7 cellular contexts compared by ENCODE assay signal in genomic region chr7:152414779-152415178, GRCh38.
"Had no signal": no experiment of that assay in that cellular context is flagged by ENCODE, and none has a peak within 500 bp of the region (broad histone marks: within the 10 kb centered on the region; RNA-seq: fewer than 3 reads in every experiment).

No MANE protein-coding gene starts in this region.

- H3K27ac ChIP-seq: HL-60, KMS-11 had no signal

- H3K4me2 ChIP-seq: KMS-11 had no signal

- DNase-seq: IMR-90, KBM-7, KG1 had no signal

- H3K4me3 ChIP-seq: K562 had no signal

- H3K4me3 Mint-ChIP-seq: IgD-negative memory B cell had no signal

- H3K27me3 Mint-ChIP-seq: IgD-negative memory B cell had no signal

- H3K9ac ChIP-seq: KMS-11 had no signal

- H3K9me3 Mint-ChIP-seq: IgD-negative memory B cell had no signal

- H3K27ac Mint-ChIP-seq: IgD-negative memory B cell had no signal
